Comparison of ENCODE assay signal across 2 cellular contexts in the genomic region with DNA sequence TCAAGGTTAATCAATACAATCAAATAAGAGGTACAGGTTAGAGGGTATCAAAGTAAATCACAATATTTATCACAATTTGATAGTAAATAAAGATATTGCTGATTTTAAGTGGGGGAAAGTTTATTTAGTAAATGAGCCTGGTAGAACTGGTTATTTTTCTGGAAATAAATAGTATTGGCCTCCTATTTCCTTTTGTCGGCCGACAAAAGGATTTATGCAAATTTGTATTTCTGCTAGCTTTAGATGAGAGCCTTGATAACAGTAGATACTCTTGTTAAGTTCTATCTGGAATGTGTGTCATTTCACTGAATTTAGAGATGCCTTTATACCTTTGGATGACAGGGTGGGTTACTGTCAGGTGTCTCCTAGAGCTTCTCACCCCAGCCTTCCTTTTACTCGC.
A peak's percentile ranks its signal among the peaks of the same experiment; 100 is the strongest.
TF ChIP-seq lines count a peak whose summit lies in the region.

No MANE protein-coding gene starts in this region.

TF ChIP-seq in A549, 52 proteins besides CTCF, POLR2A, EP300 and RAD21:
- TF ChIP-seq ESRRA (IDR thresholded peaks at IDR 0.05; ENCODE audit: borderline replicate concordance, low read length) (no peak), FOXS1 (CRISPR knock-in tag; IDR thresholded peaks at IDR 0.05) (no peak), HOXB13 (CRISPR knock-in tag; IDR thresholded peaks at IDR 0.05; ENCODE audit: low read depth) (no peak), SREBF2 (IDR thresholded peaks at IDR 0.05) (no peak), CHD2 (IDR thresholded peaks at IDR 0.05; ENCODE audit: low read length, partially characterized antibody) (no peak)
TF ChIP-seq in A549: peak in this region for 0.

TF ChIP-seq in K562, 482 proteins besides CTCF, POLR2A, EP300 and RAD21:
- no peak for TF ChIP-seq PPARD (CRISPR knock-in tag; IDR thresholded peaks at IDR 0.05)
- TF ChIP-seq EZH2 (IDR thresholded peaks at IDR 0.05; ENCODE audit: borderline replicate concordance, low read depth, low read length): peak; percentile 73; the same call in 1 of the 2 replicates
